ENCODE assay signal across 16 cellular contexts in the genomic region with DNA sequence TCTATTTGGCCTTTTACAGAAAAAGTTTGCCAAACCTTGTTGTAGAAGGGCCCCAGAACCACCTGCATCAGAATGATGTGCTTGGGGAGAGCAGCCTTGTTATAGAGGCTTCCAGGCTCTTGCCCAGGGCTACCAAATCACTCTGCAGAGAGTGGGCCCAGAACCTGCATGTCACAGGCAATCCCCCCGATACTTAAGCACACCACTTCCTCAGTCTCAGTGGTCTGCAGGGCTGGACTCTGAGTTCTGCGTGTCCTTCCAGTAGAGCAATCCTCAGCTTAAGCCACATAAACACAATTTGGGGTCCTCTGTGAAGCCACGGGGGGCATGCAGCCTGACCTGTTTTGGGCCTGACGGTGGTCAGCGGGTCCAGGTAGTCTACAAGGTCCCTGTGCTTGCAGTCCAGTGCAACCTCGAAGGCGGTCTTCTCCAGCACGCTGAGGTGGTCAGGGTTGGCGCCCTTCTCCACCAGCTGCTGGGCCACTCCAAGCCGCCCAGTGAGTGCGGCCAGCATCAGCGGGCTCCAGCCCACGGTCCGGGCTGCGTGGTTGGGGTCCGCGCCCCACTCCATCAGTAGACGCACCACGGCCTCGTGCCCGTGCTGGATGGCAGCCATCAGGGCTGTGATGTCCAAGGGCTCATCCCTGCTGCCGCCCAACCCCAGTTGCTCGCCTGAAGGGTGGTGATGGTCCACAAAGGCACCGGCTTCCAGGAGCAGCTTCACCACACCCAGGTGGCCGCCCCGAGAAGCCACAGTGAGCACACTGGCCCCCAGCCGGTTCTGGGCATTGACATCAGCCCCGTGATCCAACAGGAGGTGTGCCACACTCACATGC.
"Had no signal": no experiment of that assay in that cellular context is flagged by ENCODE, and none has a peak within 500 bp of the region (broad histone marks: within the 10 kb centered on the region; RNA-seq: fewer than 3 reads in every experiment).

No MANE protein-coding gene starts in this region.

- H3K9ac ChIP-seq: neural progenitor cell had no signal

- H3K9me3 ChIP-seq: esophagus muscularis mucosa, gastrocnemius medialis, heart right ventricle, suprapubic skin, thyroid gland, upper lobe of left lung, vagina had no signal

- ATAC-seq: effector memory CD8-positive, alpha-beta T cell had no signal

- H2AFZ ChIP-seq: neural progenitor cell had no signal

- H3K27me3 ChIP-seq: esophagus muscularis mucosa, gastrocnemius medialis, neural progenitor cell, suprapubic skin, thyroid gland, upper lobe of left lung, vagina had no signal

- H3K27ac ChIP-seq: esophagus muscularis mucosa, neural progenitor cell, skin epidermis, suprapubic skin, upper lobe of left lung had no signal

- FAIRE-seq: islet of Langerhans had no signal

- H3K4me2 ChIP-seq: neural progenitor cell had no signal

- H3K4me3 ChIP-seq: esophagus muscularis mucosa, gastrocnemius medialis, heart right ventricle, neural progenitor cell, skin epidermis, suprapubic skin, thyroid gland, upper lobe of left lung, vagina had no signal

- DNase-seq: effector memory CD8-positive, alpha-beta T cell; gastrocnemius medialis; heart right ventricle; hypothalamus; midbrain; occipital lobe; stimulated activated CD4-positive, alpha-beta T cell treated with anti-CD3 and anti-CD28 coated beads, Interleukin-2, amount 100 ng/mL, for 24 hours; stimulated activated naive CD4-positive, alpha-beta T cell treated with Interleukin-2 at 50 U/mL for 16 hours had no signal

- H3K36me3 ChIP-seq: gastrocnemius medialis, neural progenitor cell, suprapubic skin had no signal
